Comparison of ENCODE assay signal across 10 cellular contexts in genomic region chr5:116442095-116442534, GRCh38.
DNase-seq lines count a peak whose midpoint lies in the region; ATAC-seq, FAIRE-seq and TF ChIP-seq lines count a peak whose summit lies in the region.
"Had no signal": no experiment of that assay in that cellular context is flagged by ENCODE, and none has a peak within 500 bp of the region (broad histone marks: within the 10 kb centered on the region; RNA-seq: fewer than 3 reads in every experiment).

No MANE protein-coding gene starts in this region.

- no peak for FAIRE-seq in pancreas (lab: Jason Lieb, UNC)
- FAIRE-seq: GM12891 had no signal

- H3K4me1 ChIP-seq in pancreas: no peaks in the 10 kb centered on the region

- intact Hi-C loops in pancreas (cut with DNase I): no loop called here

- 29 to 33% methylated on average over 3 of the region's 3 CpGs for WGBS in pancreas, 2 donors

- H3K4me3 ChIP-seq in epithelial cell of esophagus (ENCODE audit: low read length) (no peak overlapping the region), pancreas (no peak overlapping the region)

- peak; percentile 24 for DNase-seq in HCEC 1CT
- peak; percentile 46 to 82 for DNase-seq in NCI-H524 (lab: John Stamatoyannopoulos, UW)
- peak; percentile 79 for DNase-seq in epithelial cell of esophagus (ENCODE audit: low read depth)
- DNase-seq in pancreas: peak in 5 of 6 donors; percentile 22 to 72 (median 56)
- DNase-seq in stimulated activated CD4-positive, alpha-beta T cell treated with anti-CD3 and anti-CD28 coated beads, Interleukin-4, amount 100 ng/mL, for 4 hours: no peak
- DNase-seq in stimulated activated naive CD4-positive, alpha-beta T cell (lab: John Stamatoyannopoulos, UW): no peak
- DNase-seq: central memory CD4-positive, alpha-beta T cell had no signal

- no peaks in the 10 kb centered on the region for H3K36me3 ChIP-seq in pancreas

- TF ChIP-seq CTCF in epithelial cell of esophagus (IDR thresholded peaks at IDR 0.05; ENCODE audit: insufficient read depth, low read depth, low read length, missing control alignments): no peak
- no peak for TF ChIP-seq CTCF in pancreas (IDR thresholded peaks at IDR 0.05)

- H3K27ac ChIP-seq in pancreas: no peak overlapping the region

- H3K27me3 ChIP-seq in pancreas: no peaks in the 10 kb centered on the region

- peak; percentile 66 to 84 (median 72) for ATAC-seq in pancreas
- no peak for ATAC-seq in GM18498 (IDR thresholded peaks at IDR 0.05; ENCODE audit: unreplicated experiment)
- ATAC-seq in HG03108 (IDR thresholded peaks at IDR 0.05; ENCODE audit: unreplicated experiment): no peak

- H3K9me3 ChIP-seq in pancreas: no peaks in the 10 kb centered on the region

Comparison
In these comparisons a context has a peak if more than half of its experiments do, and no peak if none do; other contexts are left out.
1. DNase-seq: peak in HCEC 1CT (single experiment), NCI-H524 (2 of 2), epithelial cell of esophagus (single experiment) and pancreas (5 of 6); none in stimulated activated CD4-positive, alpha-beta T cell treated with anti-CD3 and anti-CD28 coated beads, Interleukin-4, amount 100 ng/mL, for 4 hours (0 of 2) and stimulated activated naive CD4-positive, alpha-beta T cell (0 of 6).
2. ATAC-seq: peak in pancreas (4 of 4); none in GM18498 (single experiment) and HG03108 (single experiment).